In genomic region chr2:101698419-101699190, GRCh38 we compare ENCODE assay signal across 8 cellular contexts. TPM values are rescaled to one million over a fixed set of nuclear protein-coding genes. Genes with fewer than 3 reads are reported as not detected.
DNase-seq lines count a peak whose midpoint lies in the region; TF ChIP-seq lines count a peak whose summit lies in the region.

No MANE protein-coding gene starts in this region.

- H3K27ac ChIP-seq in liver (ENCODE audit: low read depth in 1 of 2, low read length in 2 of 2): peak overlapping the region; percentile 62 to 92
- H3K27ac ChIP-seq in urinary bladder (ENCODE audit: low read depth): peak overlapping the region; percentile 78

- peaks cover 58% of the 10 kb centered on the region for H3K79me2 ChIP-seq in Loucy (ENCODE audit: insufficient read depth, low read length)

- H3F3A ChIP-seq in Loucy (ENCODE audit: low read depth): no peaks in the 10 kb centered on the region

- peak in 1 of 2 donors; percentile 19 for TF ChIP-seq RAD21 in liver (IDR thresholded peaks at IDR 0.05)

- H3K4me2 ChIP-seq in Loucy (ENCODE audit: low read depth, low read length, poor library complexity, severe bottlenecking): peak overlapping the region; percentile 98

- 1% methylated on average over 15 of the region's 15 CpGs for WGBS in liver
- WGBS in urinary bladder: 1% methylated on average over 15 of the region's 15 CpGs

- H3K9me2 ChIP-seq in Loucy (replicated peaks; ENCODE audit: low read depth, low read length): no peaks in the 10 kb centered on the region

- H3K9me3 ChIP-seq in Loucy (ENCODE audit: insufficient read depth, low read depth, low read length) (no peaks in the 10 kb centered on the region), liver (ENCODE audit: control insufficient read depth in 4 of 4, low read length in 3 of 4) (no peaks in the 10 kb centered on the region)

- no peaks in the 10 kb centered on the region for H3K36me3 ChIP-seq in Loucy (ENCODE audit: insufficient read depth, low read length)
- H3K36me3 ChIP-seq in liver (ENCODE audit: control insufficient read depth in 4 of 4, insufficient read depth in 3 of 4, low read depth in 1 of 4, low read length in 3 of 4): no peaks in the 10 kb centered on the region
- no peaks in the 10 kb centered on the region for H3K36me3 ChIP-seq in urinary bladder (ENCODE audit: insufficient read depth)

- H3K27me3 ChIP-seq in Loucy (ENCODE audit: insufficient read depth, low read length, poor library complexity, severe bottlenecking): no peaks in the 10 kb centered on the region
- H3K27me3 ChIP-seq in liver (ENCODE audit: control insufficient read depth in 4 of 4, insufficient read depth in 4 of 4, low read length in 3 of 4): no peaks in the 10 kb centered on the region

- peak; percentile 71 for DNase-seq in DMS53 (lab: John Stamatoyannopoulos, UW)
- DNase-seq in DMS53 treated with DMSO at 0.1 percent for 48 hours (lab: John Stamatoyannopoulos, UW; ENCODE audit: unreplicated experiment): no peak
- DNase-seq in astrocyte of the hippocampus (ENCODE audit: low read depth, low spot score): peak; percentile 51
- no peak for DNase-seq in mucosa of gallbladder (ENCODE audit: low spot score)
- DNase-seq in mesenteric fat pad (ENCODE audit: low spot score): no peak

- H3K4me1 ChIP-seq in Loucy (ENCODE audit: insufficient read depth, low read length, poor library complexity, severe bottlenecking) (peaks cover 44% of the 10 kb centered on the region), liver (ENCODE audit: control insufficient read depth in 4 of 4, insufficient read depth in 4 of 4, low read length in 3 of 4) (peaks cover 0 to 33% (median 19%) of the 10 kb centered on the region in 4 donors), urinary bladder (ENCODE audit: insufficient read depth) (peaks cover 2% of the 10 kb centered on the region)

- H3K4me3 ChIP-seq in Loucy (ENCODE audit: low read length, poor library complexity, severe bottlenecking) (peak overlapping the region; percentile 97), liver (ENCODE audit: low read depth in 1 of 3, low read length in 3 of 3) (peak overlapping the region; percentile 57 to 93 (median 91)), urinary bladder (ENCODE audit: low read depth, low read length) (peak overlapping the region; percentile 86)

- H3K9ac ChIP-seq in Loucy (ENCODE audit: low read depth, low read length, poor library complexity, severe bottlenecking) (peak overlapping the region; percentile 97), liver (ENCODE audit: low read depth in 1 of 2, low read length in 2 of 2) (peak overlapping the region; percentile 49 to 87)

- no peak for TF ChIP-seq CTCF in Loucy (conservative IDR thresholded peaks at IDR 0.05; ENCODE audit: low read length)
- TF ChIP-seq CTCF in liver (IDR thresholded peaks at IDR 0.05; ENCODE audit: low read depth, low read length, missing input control): no peak

- H4K20me1 ChIP-seq in Loucy (ENCODE audit: insufficient read depth, low read length, poor library complexity, severe bottlenecking): peaks cover 41% of the 10 kb centered on the region

- no peak overlapping the region for H2AFZ ChIP-seq in Loucy (ENCODE audit: low read length)

TF ChIP-seq in liver, 16 proteins besides CTCF, POLR2A, EP300 and RAD21:
- TF ChIP-seq, protein P1, sequence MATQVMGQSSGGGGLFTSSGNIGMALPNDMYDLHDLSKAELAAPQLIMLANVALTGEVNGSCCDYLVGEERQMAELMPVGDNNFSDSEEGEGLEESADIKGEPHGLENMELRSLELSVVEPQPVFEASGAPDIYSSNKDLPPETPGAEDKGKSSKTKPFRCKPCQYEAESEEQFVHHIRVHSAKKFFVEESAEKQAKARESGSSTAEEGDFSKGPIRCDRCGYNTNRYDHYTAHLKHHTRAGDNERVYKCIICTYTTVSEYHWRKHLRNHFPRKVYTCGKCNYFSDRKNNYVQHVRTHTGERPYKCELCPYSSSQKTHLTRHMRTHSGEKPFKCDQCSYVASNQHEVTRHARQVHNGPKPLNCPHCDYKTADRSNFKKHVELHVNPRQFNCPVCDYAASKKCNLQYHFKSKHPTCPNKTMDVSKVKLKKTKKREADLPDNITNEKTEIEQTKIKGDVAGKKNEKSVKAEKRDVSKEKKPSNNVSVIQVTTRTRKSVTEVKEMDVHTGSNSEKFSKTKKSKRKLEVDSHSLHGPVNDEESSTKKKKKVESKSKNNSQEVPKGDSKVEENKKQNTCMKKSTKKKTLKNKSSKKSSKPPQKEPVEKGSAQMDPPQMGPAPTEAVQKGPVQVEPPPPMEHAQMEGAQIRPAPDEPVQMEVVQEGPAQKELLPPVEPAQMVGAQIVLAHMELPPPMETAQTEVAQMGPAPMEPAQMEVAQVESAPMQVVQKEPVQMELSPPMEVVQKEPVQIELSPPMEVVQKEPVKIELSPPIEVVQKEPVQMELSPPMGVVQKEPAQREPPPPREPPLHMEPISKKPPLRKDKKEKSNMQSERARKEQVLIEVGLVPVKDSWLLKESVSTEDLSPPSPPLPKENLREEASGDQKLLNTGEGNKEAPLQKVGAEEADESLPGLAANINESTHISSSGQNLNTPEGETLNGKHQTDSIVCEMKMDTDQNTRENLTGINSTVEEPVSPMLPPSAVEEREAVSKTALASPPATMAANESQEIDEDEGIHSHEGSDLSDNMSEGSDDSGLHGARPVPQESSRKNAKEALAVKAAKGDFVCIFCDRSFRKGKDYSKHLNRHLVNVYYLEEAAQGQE (IDR thresholded peaks at IDR 0.05): no peak
- peak in 1 of 2 donors; percentile 24 for TF ChIP-seq RXRA (IDR thresholded peaks at IDR 0.05)
TF ChIP-seq in liver: peak in this region for 1.

RNA-seq across cellular contexts. Expression of gene MAP4K4, which starts 1.1 kb away (rescaled TPM):
- 10 to 100 TPM; 33.7 to 40.0 TPM for total RNA-seq in liver
- polyA plus RNA-seq in liver: 10 to 100 TPM in 1 of 2 donors, 1 to 10 TPM in 1; 9.1 to 13.6 TPM
- total RNA-seq in urinary bladder: 75.7 TPM
- 26.5 TPM for polyA plus RNA-seq in urinary bladder
- total RNA-seq in mucosa of gallbladder: 50.9 TPM
- 117 TPM for total RNA-seq in mesenteric fat pad

Comparison
In these comparisons a context has a peak if more than half of its experiments do, and no peak if none do; other contexts are left out.
1. DNase-seq: peak in DMS53 (single experiment) and astrocyte of the hippocampus (single experiment); none in DMS53 treated with DMSO at 0.1 percent for 48 hours (single experiment), mucosa of gallbladder (single experiment) and mesenteric fat pad (single experiment).
2. Peak in every context shown above with its lines, with median percentiles within 50 percentile points of each other: H3K4me3 ChIP-seq.